Comparison of ENCODE assay signal across 16 cellular contexts in the genomic region with DNA sequence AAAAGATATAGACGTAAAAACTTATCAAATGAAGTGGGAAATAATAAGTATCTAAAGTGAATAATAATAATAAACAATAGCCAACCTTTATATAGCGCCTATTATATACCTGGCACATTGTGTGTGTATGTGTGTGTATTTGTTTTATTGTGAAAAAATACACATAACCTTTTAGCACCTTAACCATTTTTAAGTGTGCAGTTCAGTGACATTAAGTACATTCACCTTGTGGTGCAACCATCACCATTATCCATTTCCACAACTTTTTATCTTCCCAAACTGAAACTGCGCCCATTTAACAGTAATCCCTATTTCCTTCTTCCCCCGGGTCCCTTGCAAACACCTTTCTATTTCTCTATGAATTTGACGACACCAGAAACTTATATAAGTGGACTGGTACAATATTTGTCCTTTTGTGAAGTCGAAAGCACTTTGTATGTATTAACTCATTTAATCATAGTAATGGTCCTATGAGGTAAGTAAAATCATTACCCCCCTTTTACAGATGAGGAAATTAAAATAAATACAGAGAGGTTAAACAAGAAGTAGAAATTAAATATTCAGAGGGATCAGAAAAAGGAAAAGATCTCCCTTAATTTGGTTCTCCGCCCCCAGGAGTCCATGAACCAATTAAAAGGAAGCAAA. TPM values are rescaled to one million over a fixed set of nuclear protein-coding genes. Genes with fewer than 3 reads are reported as not detected.
DNase-seq lines count a peak whose midpoint lies in the region; ATAC-seq and TF ChIP-seq lines count a peak whose summit lies in the region.
"Had no signal": no experiment of that assay in that cellular context is flagged by ENCODE, and none has a peak within 500 bp of the region (broad histone marks: within the 10 kb centered on the region; RNA-seq: fewer than 3 reads in every experiment).

No MANE protein-coding gene starts in this region.

- CTCF ChIA-PET in MCF 10A (lab: Yijun Ruan, JAX) = interaction anchor here (1.1 kb wide), 1 partner anchor 100 kb away, joined by 3 read pairs; no protein-coding TSS in a partner anchor
- CTCF ChIA-PET in OCI-LY7 (lab: Charles Lee; ENCODE audit: unreplicated experiment) = no interaction called here

- POLR2A ChIA-PET in MCF 10A (lab: Yijun Ruan, JAX) (no interaction called here), OCI-LY7 (lab: Charles Lee) (no interaction called here)

- BruUV-seq in MCF 10A (replicated peaks; lab: Mats Ljungman, UMichigan) (no TSS peak), OCI-LY7 (replicated peaks; lab: Mats Ljungman, UMichigan) (no TSS peak)

- DNase-seq in breast epithelium (ENCODE audit: low spot score in 2 of 2) = no peak
- no peak for DNase-seq in MCF 10A (ENCODE audit: unreplicated experiment)
- no peak for DNase-seq in brain microvascular endothelial cell
- DNase-seq in right lobe of liver = no peak
- peak; percentile 28 for DNase-seq in superior temporal gyrus (ENCODE audit: extremely low spot score)
- DNase-seq in OCI-LY7 (ENCODE audit: low spot score) = no peak
- DNase-seq: CD4-positive, alpha-beta memory T cell had no signal

- H3K27me3 ChIP-seq in breast epithelium (peaks cover 0 to 15% of the 10 kb centered on the region in 2 donors), brain microvascular endothelial cell (replicated peaks) (no peaks in the 10 kb centered on the region), right lobe of liver (no peaks in the 10 kb centered on the region)

- H3K4me1 ChIP-seq in breast epithelium = no peaks in the 10 kb centered on the region
- peaks cover 0 to 27% (median 0%) of the 10 kb centered on the region in 4 donors for H3K4me1 ChIP-seq in right lobe of liver
- H3K4me1 ChIP-seq in OCI-LY7 (ENCODE audit: insufficient read depth, low read length, poor library complexity, severe bottlenecking) = no peaks in the 10 kb centered on the region

- H3K9me3 ChIP-seq in breast epithelium (no peaks in the 10 kb centered on the region), right lobe of liver (no peaks in the 10 kb centered on the region), OCI-LY7 (ENCODE audit: low read length) (no peaks in the 10 kb centered on the region)

- TF ChIP-seq CTCF in breast epithelium (IDR thresholded peaks at IDR 0.05) (no peak), MCF 10A (IDR thresholded peaks at IDR 0.05; ENCODE audit: unreplicated experiment) (no peak), brain microvascular endothelial cell (IDR thresholded peaks at IDR 0.05; ENCODE audit: low read depth, low read length, missing control alignments) (no peak), right lobe of liver (IDR thresholded peaks at IDR 0.05) (no peak), OCI-LY7 (conservative IDR thresholded peaks at IDR 0.05; ENCODE audit: low read length) (no peak)

- H4K20me1 ChIP-seq in OCI-LY7 (ENCODE audit: insufficient read depth, low read length) = no peaks in the 10 kb centered on the region

- H3K36me3 ChIP-seq in breast epithelium (no peaks in the 10 kb centered on the region), brain microvascular endothelial cell (replicated peaks) (no peaks in the 10 kb centered on the region), right lobe of liver (no peaks in the 10 kb centered on the region), OCI-LY7 (ENCODE audit: insufficient read depth, low read length) (no peaks in the 10 kb centered on the region)

- no peak overlapping the region for H2AFZ ChIP-seq in OCI-LY7 (ENCODE audit: low read length)

- no peak overlapping the region for H3K27ac Mint-ChIP-seq in MCF 10A (ENCODE audit: low read depth, unreplicated experiment)
- H3K27ac Mint-ChIP-seq: activated T-helper 2 cell treated with anti-CD3 and anti-CD28 coated beads, Interferon-gamma antibody, Interleukin-2, Interleukin-4, amounts not matched to agents 10 μg/mL and 5 μg/mL and 100 μg/mL, durations not matched to agents 14 hours and 24 hours and 36 hours; CD4-positive, alpha-beta memory T cell had no signal

- H3K4me3 Mint-ChIP-seq in MCF 10A (ENCODE audit: unreplicated experiment) = no peak overlapping the region
- H3K4me3 Mint-ChIP-seq: CD4-positive, alpha-beta memory T cell had no signal

- no peaks in the 10 kb centered on the region for H3K9me2 ChIP-seq in OCI-LY7 (ENCODE audit: insufficient read depth, low read length)

- no peaks in the 10 kb centered on the region for H3K27me3 Mint-ChIP-seq in MCF 10A (ENCODE audit: insufficient read depth, unreplicated experiment)

- H3K36me3 Mint-ChIP-seq in MCF 10A (ENCODE audit: insufficient read depth, unreplicated experiment) = no peaks in the 10 kb centered on the region
- H3K36me3 Mint-ChIP-seq: CD4-positive, alpha-beta memory T cell had no signal

- H3K4me1 Mint-ChIP-seq in MCF 10A (ENCODE audit: insufficient read depth, unreplicated experiment) = peaks cover 9% of the 10 kb centered on the region

- no peak overlapping the region for H3K4me2 ChIP-seq in OCI-LY7 (ENCODE audit: low read length)

- H3K4me3 ChIP-seq in breast epithelium (peak overlapping the region in 2 of 3 donors; percentile 20 to 51), brain microvascular endothelial cell (ENCODE audit: low read depth, low read length) (peak overlapping the region; percentile 42), right lobe of liver (no peak overlapping the region), OCI-LY7 (ENCODE audit: low read depth, low read length, poor library complexity, severe bottlenecking) (no peak overlapping the region)

- intact Hi-C loops in breast epithelium (cut with DNase I; ENCODE audit: low total_unique reads) = no loop called here
- intact Hi-C loops in MCF 10A (cut with micrococcal nuclease) = loop anchor here (5.0 kb wide), 1 partner anchor 94 kb away; no protein-coding TSS in a partner anchor
- intact Hi-C loops in right lobe of liver (cut with DNase I) = no loop called here
- intact Hi-C loops in OCI-LY7 (cut with micrococcal nuclease; ENCODE audit: unreplicated experiment) = no loop called here

- ATAC-seq in right lobe of liver (peak in 3 of 4 donors; percentile 5 to 31 (median 15)), GM19035 (IDR thresholded peaks at IDR 0.05; ENCODE audit: unreplicated experiment) (no peak), HG03565 (IDR thresholded peaks at IDR 0.05; ENCODE audit: unreplicated experiment) (no peak)

- H3K27ac ChIP-seq in breast epithelium (no peak overlapping the region), brain microvascular endothelial cell (no peak overlapping the region), right lobe of liver (no peak overlapping the region), OCI-LY7 (ENCODE audit: low read depth, low read length, poor library complexity, severe bottlenecking) (no peak overlapping the region)
- H3K27ac ChIP-seq: 22Rv1 had no signal

- WGBS in right lobe of liver (ENCODE audit: insufficient coverage, low coverage, low lambda C conversion rate, missing lambda C conversion rate) = 43% methylated on average over 7 of the region's 7 CpGs

- H3K79me2 ChIP-seq in OCI-LY7 (ENCODE audit: insufficient read depth, low read depth, low read length) = no peaks in the 10 kb centered on the region

- in situ Hi-C loops in brain microvascular endothelial cell (cut with HindIII; ENCODE audit: low pct_ligation_motif_present, low sequenced_read_pairs) = loop anchor here (25.0 kb wide), 1 partner anchor 91 kb away; no protein-coding TSS in a partner anchor

- H3K9me3 Mint-ChIP-seq in MCF 10A (ENCODE audit: unreplicated experiment) = no peaks in the 10 kb centered on the region
- H3K9me3 Mint-ChIP-seq: activated T-helper 2 cell treated with anti-CD3 and anti-CD28 coated beads, Interferon-gamma antibody, Interleukin-2, Interleukin-4, amounts not matched to agents 10 μg/mL and 5 μg/mL and 100 μg/mL, durations not matched to agents 14 hours and 24 hours and 36 hours had no signal

- TF ChIP-seq POLR2A in breast epithelium (IDR thresholded peaks at IDR 0.05) (no peak), right lobe of liver (IDR thresholded peaks at IDR 0.05) (no peak)

RNA-seq across cellular contexts. Expression of a gene that starts 33.5 kb away (rescaled TPM):
- not detected for total RNA-seq in breast epithelium
- total RNA-seq in MCF 10A (2022) = not detected in 2 replicates
- not detected for total RNA-seq in right lobe of liver
- total RNA-seq in OCI-LY7 (2014; rRNA removed; shearing (Covaris generic)) = not detected in 2 replicates
- not detected in 2 replicates for total RNA-seq in OCI-LY7 (2022)
- total RNA-seq: activated CD8-positive, alpha-beta memory T cell treated with anti-CD3 and anti-CD28 coated beads for 36 hours; activated T-helper 2 cell treated with anti-CD3 and anti-CD28 coated beads, Interferon-gamma antibody, Interleukin-2, Interleukin-4, amounts not matched to agents 10 μg/mL and 5 μg/mL and 100 μg/mL, durations not matched to agents 14 hours and 24 hours and 36 hours; CD4-positive, alpha-beta memory T cell; Daoy; dermis microvascular lymphatic vessel endothelial cell; mesenteric fat pad; subcutaneous adipose tissue had no signal

Comparison
In these comparisons a context has a peak if more than half of its experiments do, and no peak if none do; other contexts are left out.
1. H3K4me3 ChIP-seq: peak in breast epithelium (2 of 3) and brain microvascular endothelial cell (single experiment); none in right lobe of liver (0 of 3) and OCI-LY7 (single experiment).
2. ATAC-seq: peak in right lobe of liver (3 of 4); none in GM19035 (single experiment) and HG03565 (single experiment).